In the genomic region with DNA sequence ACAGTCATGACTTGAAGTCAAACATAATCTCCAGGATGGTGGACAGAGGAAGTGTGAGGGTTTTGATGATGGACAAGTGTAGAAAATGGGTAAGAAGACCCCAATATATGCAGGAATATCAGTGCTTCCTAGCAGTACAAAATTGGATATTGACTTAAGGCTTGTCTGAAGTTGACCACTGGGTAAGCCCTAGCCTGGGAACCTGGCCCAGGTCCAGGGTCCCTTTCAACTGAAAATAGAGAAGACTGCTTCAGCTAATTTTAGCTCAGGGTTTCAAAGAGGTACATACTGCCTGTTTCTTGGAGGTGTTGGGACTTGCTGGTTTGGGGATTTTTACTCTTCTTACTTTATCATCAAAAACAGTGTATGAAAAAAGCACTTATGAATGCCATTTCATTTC, we compare ENCODE assay signal across 8 cellular contexts. TPM values are rescaled to one million over a fixed set of nuclear protein-coding genes. Genes with fewer than 3 reads are reported as not detected.
DNase-seq lines count a peak whose midpoint lies in the region; ATAC-seq and TF ChIP-seq lines count a peak whose summit lies in the region.

No MANE protein-coding gene starts in this region.

- peaks cover 0 to 4% of the 10 kb centered on the region in 2 experiments; a peak in 1 of 3 replicates for H3K36me3 ChIP-seq in HEK293 (ENCODE audit: control insufficient read depth in 2 of 2, insufficient read depth in 1 of 2, low read length in 2 of 2)
- H3K36me3 ChIP-seq in naive thymus-derived CD4-positive, alpha-beta T cell (ENCODE audit: control insufficient read depth in 2 of 3, insufficient read depth in 3 of 3, low read length in 3 of 3), result peaks cover 0 to 5% (median 0%) of the 10 kb centered on the region in 3 experiments

- CTCF ChIA-PET in HEK293 (lab: Yijun Ruan, JAX), result interaction anchor here (0.5 kb wide), 1 partner anchor 187 kb away, joined by 5 read pairs; no protein-coding TSS in a partner anchor
- CTCF ChIA-PET in activated CD8-positive, alpha-beta T cell treated with anti-CD3 and anti-CD28 coated beads for 36 hours (lab: Charles Lee), result interaction anchor here (1.0 kb wide), 1 partner anchor 9 kb away, joined by 3 read pairs; no protein-coding TSS in a partner anchor
- CTCF ChIA-PET in naive thymus-derived CD4-positive, alpha-beta T cell (lab: Charles Lee), result no interaction called here

- intact Hi-C loops in activated CD8-positive, alpha-beta T cell treated with anti-CD3 and anti-CD28 coated beads for 36 hours (cut with micrococcal nuclease), result no loop called here
- intact Hi-C loops in naive thymus-derived CD4-positive, alpha-beta T cell (cut with micrococcal nuclease), result loop anchor here (1.0 to 10.0 kb wide), 4 partner anchors 33 to 1833 kb away; a partner anchor contains a TSS

- POLR2A ChIA-PET in HEK293 (lab: Yijun Ruan, JAX), result interaction anchor here (0.9 to 3.8 kb wide), 2 partner anchors 32 to 42 kb away, joined by 3 to 14 read pairs; a partner anchor contains a TSS
- POLR2A ChIA-PET in activated CD8-positive, alpha-beta T cell treated with anti-CD3 and anti-CD28 coated beads for 36 hours (lab: Charles Lee), result interaction anchor here (1.2 to 6.1 kb wide), 2 partner anchors 26 to 32 kb away, joined by 3 to 53 read pairs; a partner anchor contains a TSS
- POLR2A ChIA-PET in naive thymus-derived CD4-positive, alpha-beta T cell (lab: Charles Lee), result interaction anchor here (5.6 kb wide), 1 partner anchor 32 kb away, joined by 67 read pairs; a partner anchor contains a TSS

- H3K4me1 ChIP-seq in HEK293 (ENCODE audit: control insufficient read depth, insufficient read depth, low read length), result peaks cover 2% of the 10 kb centered on the region; the same call in 1 of the 2 replicates
- peaks cover 31 to 39% of the 10 kb centered on the region in 2 donors for H3K4me1 ChIP-seq in naive thymus-derived CD4-positive, alpha-beta T cell (ENCODE audit: control insufficient read depth in 2 of 2, insufficient read depth in 2 of 2, low read length in 2 of 2)

- in situ Hi-C loops in GM13977 (cut with MboI; ENCODE audit: low pct_unique_long_range_greater_than_20kb, low sequenced_read_pairs, unreplicated experiment), result no loop called here

- DNase-seq in GM13977 (ENCODE audit: low spot score), result peak; percentile 45
- DNase-seq in activated CD8-positive, alpha-beta T cell treated with anti-CD3 and anti-CD28 coated beads for 36 hours, result peak; percentile 21
- DNase-seq in naive thymus-derived CD4-positive, alpha-beta T cell, result no peak
- no peak for DNase-seq in NCI-H82 treated with DMSO at 0.1 percent for 48 hours (lab: John Stamatoyannopoulos, UW; ENCODE audit: unreplicated experiment)
- no peak for DNase-seq in inferior parietal cortex (ENCODE audit: extremely low spot score)

- peak overlapping the region; percentile 86 for H3K27ac Mint-ChIP-seq in activated CD8-positive, alpha-beta T cell treated with anti-CD3 and anti-CD28 coated beads for 36 hours
- H3K27ac Mint-ChIP-seq in naive thymus-derived CD4-positive, alpha-beta T cell, result peak overlapping the region in 8 of 9 donors; percentile 7 to 79 (median 54)

- peak overlapping the region; percentile 69 for H3K4me3 Mint-ChIP-seq in activated CD8-positive, alpha-beta T cell treated with anti-CD3 and anti-CD28 coated beads for 36 hours
- H3K4me3 Mint-ChIP-seq in naive thymus-derived CD4-positive, alpha-beta T cell, result peak overlapping the region; percentile 35 to 78 (median 72)

- ATAC-seq in activated CD8-positive, alpha-beta T cell treated with anti-CD3 and anti-CD28 coated beads for 36 hours, result no peak
- no peak for ATAC-seq in naive thymus-derived CD4-positive, alpha-beta T cell
- ATAC-seq in esophagus mucosa, result no peak
- ATAC-seq in GM21526 (IDR thresholded peaks at IDR 0.05; ENCODE audit: low FRiP score, unreplicated experiment), result no peak

- TF ChIP-seq CTCF in GM13977 (IDR thresholded peaks at IDR 0.05; ENCODE audit: extremely low read depth, insufficient read depth, missing control alignments) (no peak), HEK293 (tag by site-specific recombination; IDR thresholded peaks at IDR 0.05) (no peak)
- TF ChIP-seq CTCF in activated CD8-positive, alpha-beta T cell treated with anti-CD3 and anti-CD28 coated beads for 36 hours (IDR thresholded peaks at IDR 0.05), result no peak

- peaks cover 4% of the 10 kb centered on the region for H3K36me3 Mint-ChIP-seq in activated CD8-positive, alpha-beta T cell treated with anti-CD3 and anti-CD28 coated beads for 36 hours (ENCODE audit: low read depth)
- peaks cover 0 to 17% (median 6%) of the 10 kb centered on the region in 5 donors for H3K36me3 Mint-ChIP-seq in naive thymus-derived CD4-positive, alpha-beta T cell

- H3K4me1 Mint-ChIP-seq in activated CD8-positive, alpha-beta T cell treated with anti-CD3 and anti-CD28 coated beads for 36 hours (ENCODE audit: low read depth), result peaks cover 62% of the 10 kb centered on the region
- peaks cover 34 to 86% (median 69%) of the 10 kb centered on the region in 7 donors for H3K4me1 Mint-ChIP-seq in naive thymus-derived CD4-positive, alpha-beta T cell

- H3K27me3 Mint-ChIP-seq in activated CD8-positive, alpha-beta T cell treated with anti-CD3 and anti-CD28 coated beads for 36 hours, result no peaks in the 10 kb centered on the region
- H3K27me3 Mint-ChIP-seq in naive thymus-derived CD4-positive, alpha-beta T cell, result peaks cover 0 to 8% (median 0%) of the 10 kb centered on the region in 5 donors

- H3K27ac ChIP-seq in HEK293 (ENCODE audit: extremely low read depth, low read depth, low read length), result no peak overlapping the region
- peak overlapping the region; percentile 2 for H3K27ac ChIP-seq in naive thymus-derived CD4-positive, alpha-beta T cell (ENCODE audit: low read depth, low read length)

- H3K27me3 ChIP-seq in naive thymus-derived CD4-positive, alpha-beta T cell (ENCODE audit: control insufficient read depth in 2 of 2, insufficient read depth in 2 of 2, low read length in 2 of 2), result no peaks in the 10 kb centered on the region

- H3K9me3 Mint-ChIP-seq in activated CD8-positive, alpha-beta T cell treated with anti-CD3 and anti-CD28 coated beads for 36 hours, result no peaks in the 10 kb centered on the region
- no peaks in the 10 kb centered on the region for H3K9me3 Mint-ChIP-seq in naive thymus-derived CD4-positive, alpha-beta T cell

- no peak overlapping the region for H3K4me3 ChIP-seq in HEK293 (ENCODE audit: low read depth, low read length)
- H3K4me3 ChIP-seq in naive thymus-derived CD4-positive, alpha-beta T cell (ENCODE audit: low read length), result no peak overlapping the region

- no peaks in the 10 kb centered on the region for H3K9me3 ChIP-seq in HEK293 (ENCODE audit: control insufficient read depth, insufficient read depth, low read depth, low read length)
- H3K9me3 ChIP-seq in naive thymus-derived CD4-positive, alpha-beta T cell (ENCODE audit: control insufficient read depth in 2 of 3, low read length in 3 of 3), result no peaks in the 10 kb centered on the region

TF ChIP-seq in HEK293, 187 proteins besides CTCF, POLR2A, EP300 and RAD21:
- no peak for TF ChIP-seq ZSCAN16 (tag by site-specific recombination; IDR thresholded peaks at IDR 0.05)
- TF ChIP-seq, protein P1, sequence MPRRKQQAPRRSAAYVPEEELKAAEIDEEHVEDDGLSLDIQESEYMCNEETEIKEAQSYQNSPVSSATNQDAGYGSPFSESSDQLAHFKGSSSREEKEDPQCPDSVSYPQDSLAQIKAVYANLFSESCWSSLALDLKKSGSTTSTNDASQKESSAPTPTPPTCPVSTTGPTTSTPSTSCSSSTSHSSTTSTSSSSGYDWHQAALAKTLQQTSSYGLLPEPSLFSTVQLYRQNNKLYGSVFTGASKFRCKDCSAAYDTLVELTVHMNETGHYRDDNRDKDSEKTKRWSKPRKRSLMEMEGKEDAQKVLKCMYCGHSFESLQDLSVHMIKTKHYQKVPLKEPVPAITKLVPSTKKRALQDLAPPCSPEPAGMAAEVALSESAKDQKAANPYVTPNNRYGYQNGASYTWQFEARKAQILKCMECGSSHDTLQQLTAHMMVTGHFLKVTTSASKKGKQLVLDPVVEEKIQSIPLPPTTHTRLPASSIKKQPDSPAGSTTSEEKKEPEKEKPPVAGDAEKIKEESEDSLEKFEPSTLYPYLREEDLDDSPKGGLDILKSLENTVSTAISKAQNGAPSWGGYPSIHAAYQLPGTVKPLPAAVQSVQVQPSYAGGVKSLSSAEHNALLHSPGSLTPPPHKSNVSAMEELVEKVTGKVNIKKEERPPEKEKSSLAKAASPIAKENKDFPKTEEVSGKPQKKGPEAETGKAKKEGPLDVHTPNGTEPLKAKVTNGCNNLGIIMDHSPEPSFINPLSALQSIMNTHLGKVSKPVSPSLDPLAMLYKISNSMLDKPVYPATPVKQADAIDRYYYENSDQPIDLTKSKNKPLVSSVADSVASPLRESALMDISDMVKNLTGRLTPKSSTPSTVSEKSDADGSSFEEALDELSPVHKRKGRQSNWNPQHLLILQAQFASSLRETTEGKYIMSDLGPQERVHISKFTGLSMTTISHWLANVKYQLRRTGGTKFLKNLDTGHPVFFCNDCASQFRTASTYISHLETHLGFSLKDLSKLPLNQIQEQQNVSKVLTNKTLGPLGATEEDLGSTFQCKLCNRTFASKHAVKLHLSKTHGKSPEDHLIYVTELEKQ (tag by site-specific recombination; IDR thresholded peaks at IDR 0.05; ENCODE audit: borderline replicate concordance), result no peak
- peak; percentile 47; the same call in 1 of the 2 replicates for TF ChIP-seq MZF1 (tag by site-specific recombination; IDR thresholded peaks at IDR 0.05; ENCODE audit: borderline replicate concordance)
- TF ChIP-seq ZNF548 (tag by site-specific recombination; IDR thresholded peaks at IDR 0.05), result no peak
- TF ChIP-seq ZBTB1 (tag by site-specific recombination; IDR thresholded peaks at IDR 0.05), result no peak
- TF ChIP-seq ZNF626 (tag by site-specific recombination; IDR thresholded peaks at IDR 0.05), result no peak

RNA-seq across cellular contexts. Expression of a gene that starts 4.7 kb away (rescaled TPM):
- total RNA-seq in activated CD8-positive, alpha-beta T cell treated with anti-CD3 and anti-CD28 coated beads for 36 hours, result 1 to 10 TPM; 3.6 to 4.0 TPM
- total RNA-seq in naive thymus-derived CD4-positive, alpha-beta T cell, result 10 to 100 TPM in 4 of 5 experiments, 1 to 10 TPM in 1; 6.7 to 97.7 (median 53.0) TPM
- 10 to 100 TPM; 25.2 to 53.4 TPM for polyA plus RNA-seq in naive thymus-derived CD4-positive, alpha-beta T cell
- 14.1 TPM for total RNA-seq in esophagus mucosa

RNA-seq across cellular contexts. Expression of a gene that starts 32.9 kb away (rescaled TPM):
- 1,000 to 10,000 TPM; 2,671 to 2,747 TPM for total RNA-seq in activated CD8-positive, alpha-beta T cell treated with anti-CD3 and anti-CD28 coated beads for 36 hours
- total RNA-seq in naive thymus-derived CD4-positive, alpha-beta T cell, result 1,000 to 10,000 TPM; 1,489 to 2,250 (median 2,129) TPM
- 1,000 to 10,000 TPM; 5,933 to 6,097 TPM for polyA plus RNA-seq in naive thymus-derived CD4-positive, alpha-beta T cell
- 1,347 TPM for total RNA-seq in esophagus mucosa

RNA-seq across cellular contexts. Expression of a gene that starts 33.0 kb away (rescaled TPM):
- total RNA-seq in activated CD8-positive, alpha-beta T cell treated with anti-CD3 and anti-CD28 coated beads for 36 hours, result 1 to 10 TPM; 3.6 to 3.9 TPM
- 1 to 10 TPM; 2.2 to 6.4 (median 3.2) TPM for total RNA-seq in naive thymus-derived CD4-positive, alpha-beta T cell
- polyA plus RNA-seq in naive thymus-derived CD4-positive, alpha-beta T cell, result 1 to 10 TPM; 3.6 to 4.3 TPM
- 4.1 TPM for total RNA-seq in esophagus mucosa

Comparison
In these comparisons a context has a peak if more than half of its experiments do, and no peak if none do; other contexts are left out.
1. DNase-seq: peak in GM13977 (single experiment) and activated CD8-positive, alpha-beta T cell treated with anti-CD3 and anti-CD28 coated beads for 36 hours (single experiment); none in naive thymus-derived CD4-positive, alpha-beta T cell (0 of 9), NCI-H82 treated with DMSO at 0.1 percent for 48 hours (single experiment) and inferior parietal cortex (single experiment).